In genomic region chr7:138470586-138471157, GRCh38 we compare ENCODE assay signal across 2 cellular contexts.
TF ChIP-seq lines count a peak whose summit lies in the region.

No MANE protein-coding gene starts in this region.

TF ChIP-seq in GM23338, 12 proteins besides CTCF, POLR2A, EP300 and RAD21:
- TF ChIP-seq STAT1 (IDR thresholded peaks at IDR 0.05; ENCODE audit: unreplicated experiment) = no peak
- TF ChIP-seq NANOG (IDR thresholded peaks at IDR 0.05; ENCODE audit: borderline replicate concordance) = no peak
- TF ChIP-seq ZNF462 (CRISPR knock-in tag; IDR thresholded peaks at IDR 0.05) = no peak
- TF ChIP-seq, protein P1, sequence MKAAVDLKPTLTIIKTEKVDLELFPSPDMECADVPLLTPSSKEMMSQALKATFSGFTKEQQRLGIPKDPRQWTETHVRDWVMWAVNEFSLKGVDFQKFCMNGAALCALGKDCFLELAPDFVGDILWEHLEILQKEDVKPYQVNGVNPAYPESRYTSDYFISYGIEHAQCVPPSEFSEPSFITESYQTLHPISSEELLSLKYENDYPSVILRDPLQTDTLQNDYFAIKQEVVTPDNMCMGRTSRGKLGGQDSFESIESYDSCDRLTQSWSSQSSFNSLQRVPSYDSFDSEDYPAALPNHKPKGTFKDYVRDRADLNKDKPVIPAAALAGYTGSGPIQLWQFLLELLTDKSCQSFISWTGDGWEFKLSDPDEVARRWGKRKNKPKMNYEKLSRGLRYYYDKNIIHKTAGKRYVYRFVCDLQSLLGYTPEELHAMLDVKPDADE (IDR thresholded peaks at IDR 0.05) = no peak
- no peak for TF ChIP-seq JUNB (IDR thresholded peaks at IDR 0.05; ENCODE audit: unreplicated experiment)
- TF ChIP-seq CREB1 (CRISPR knock-in tag; IDR thresholded peaks at IDR 0.05; ENCODE audit: low read depth) = no peak
- no peak for TF ChIP-seq REST (IDR thresholded peaks at IDR 0.05; ENCODE audit: unreplicated experiment)

TF ChIP-seq in GM12878, 131 proteins besides CTCF, POLR2A, EP300 and RAD21:
- TF ChIP-seq EGR1 (IDR thresholded peaks at IDR 0.05; ENCODE audit: borderline replicate concordance in 1 of 2, low read depth in 2 of 2, low read length in 2 of 2) (no peak), BRCA1 (IDR thresholded peaks at IDR 0.05; ENCODE audit: low read depth, low read length) (no peak), RCOR1 (conservative IDR thresholded peaks at IDR 0.05; ENCODE audit: low read depth, low read length) (no peak), ETV6 (conservative IDR thresholded peaks at IDR 0.05 in 1 of 2, IDR thresholded peaks at IDR 0.05 in 1 of 2; ENCODE audit: borderline replicate concordance in 1 of 2, low read depth in 1 of 2) (no peak), CREM (IDR thresholded peaks at IDR 0.05; ENCODE audit: low read depth) (no peak), HCFC1 (IDR thresholded peaks at IDR 0.05; ENCODE audit: low read length) (no peak), ASH2L (IDR thresholded peaks at IDR 0.05; ENCODE audit: borderline replicate concordance, low read depth) (no peak), FOS (IDR thresholded peaks at IDR 0.05; ENCODE audit: borderline replicate concordance, extremely low read depth, insufficient read length) (no peak), NBN (IDR thresholded peaks at IDR 0.05) (no peak), TCF12 (IDR thresholded peaks at IDR 0.05; ENCODE audit: low read depth, low read length) (no peak), YY1 (IDR thresholded peaks at IDR 0.05; ENCODE audit: low read depth, low read length) (no peak)
- TF ChIP-seq, protein P2, sequence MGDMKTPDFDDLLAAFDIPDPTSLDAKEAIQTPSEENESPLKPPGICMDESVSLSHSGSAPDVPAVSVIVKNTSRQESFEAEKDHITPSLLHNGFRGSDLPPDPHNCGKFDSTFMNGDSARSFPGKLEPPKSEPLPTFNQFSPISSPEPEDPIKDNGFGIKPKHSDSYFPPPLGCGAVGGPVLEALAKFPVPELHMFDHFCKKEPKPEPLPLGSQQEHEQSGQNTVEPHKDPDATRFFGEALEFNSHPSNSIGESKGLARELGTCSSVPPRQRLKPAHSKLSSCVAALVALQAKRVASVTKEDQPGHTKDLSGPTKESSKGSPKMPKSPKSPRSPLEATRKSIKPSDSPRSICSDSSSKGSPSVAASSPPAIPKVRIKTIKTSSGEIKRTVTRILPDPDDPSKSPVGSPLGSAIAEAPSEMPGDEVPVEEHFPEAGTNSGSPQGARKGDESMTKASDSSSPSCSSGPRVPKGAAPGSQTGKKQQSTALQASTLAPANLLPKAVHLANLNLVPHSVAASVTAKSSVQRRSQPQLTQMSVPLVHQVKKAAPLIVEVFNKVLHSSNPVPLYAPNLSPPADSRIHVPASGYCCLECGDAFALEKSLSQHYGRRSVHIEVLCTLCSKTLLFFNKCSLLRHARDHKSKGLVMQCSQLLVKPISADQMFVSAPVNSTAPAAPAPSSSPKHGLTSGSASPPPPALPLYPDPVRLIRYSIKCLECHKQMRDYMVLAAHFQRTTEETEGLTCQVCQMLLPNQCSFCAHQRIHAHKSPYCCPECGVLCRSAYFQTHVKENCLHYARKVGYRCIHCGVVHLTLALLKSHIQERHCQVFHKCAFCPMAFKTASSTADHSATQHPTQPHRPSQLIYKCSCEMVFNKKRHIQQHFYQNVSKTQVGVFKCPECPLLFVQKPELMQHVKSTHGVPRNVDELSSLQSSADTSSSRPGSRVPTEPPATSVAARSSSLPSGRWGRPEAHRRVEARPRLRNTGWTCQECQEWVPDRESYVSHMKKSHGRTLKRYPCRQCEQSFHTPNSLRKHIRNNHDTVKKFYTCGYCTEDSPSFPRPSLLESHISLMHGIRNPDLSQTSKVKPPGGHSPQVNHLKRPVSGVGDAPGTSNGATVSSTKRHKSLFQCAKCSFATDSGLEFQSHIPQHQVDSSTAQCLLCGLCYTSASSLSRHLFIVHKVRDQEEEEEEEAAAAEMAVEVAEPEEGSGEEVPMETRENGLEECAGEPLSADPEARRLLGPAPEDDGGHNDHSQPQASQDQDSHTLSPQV (IDR thresholded peaks at IDR 0.05) = no peak
